ENCODE assay signal across 8 cellular contexts in genomic region chr1:152110860-152111514, GRCh38. TPM values are rescaled to one million over a fixed set of nuclear protein-coding genes. Genes with fewer than 3 reads are reported as not detected.
DNase-seq lines count a peak whose midpoint lies in the region; ATAC-seq and TF ChIP-seq lines count a peak whose summit lies in the region.

No MANE protein-coding gene starts in this region.

- H3K4me3 ChIP-seq in skeletal muscle cell (ENCODE audit: low read depth, low read length), result peak overlapping the region; percentile 52

- intact Hi-C loops in activated T-helper 2 cell treated with anti-CD3 and anti-CD28 coated beads, Interferon-gamma antibody, Interleukin-2, Interleukin-4, amounts not matched to agents 10 μg/mL and 5 μg/mL and 100 μg/mL, durations not matched to agents 14 hours and 24 hours and 36 hours (cut with micrococcal nuclease), result loop anchor here (2.0 to 5.0 kb wide), 2 partner anchors 59 to 78 kb away; no protein-coding TSS in a partner anchor
- intact Hi-C loops in left ventricle myocardium superior (cut with micrococcal nuclease), result no loop called here

- DNase-seq in NCI-H2227 (lab: John Stamatoyannopoulos, UW; ENCODE audit: unreplicated experiment) (peak; percentile 31), NCI-H2227 treated with DMSO at 0.1 percent for 48 hours (lab: John Stamatoyannopoulos, UW) (no peak), NCI-H1105 treated with DMSO at 0.1 percent for 48 hours (lab: John Stamatoyannopoulos, UW) (peak; percentile 85), left ventricle myocardium superior (peak; percentile 38), skeletal muscle cell (ENCODE audit: low read depth) (peak; percentile 13), mesothelial cell of epicardium (ENCODE audit: low spot score in 2 of 2, unreplicated experiment in 2 of 2) (no peak)
- peak; percentile 29 for DNase-seq in activated T-helper 2 cell treated with anti-CD3 and anti-CD28 coated beads, Interferon-gamma antibody, Interleukin-2, Interleukin-4, amounts not matched to agents 10 μg/mL and 5 μg/mL and 100 μg/mL, durations not matched to agents 14 hours and 24 hours and 36 hours (ENCODE audit: low spot score)

- peaks cover 3% of the 10 kb centered on the region for H3K27me3 Mint-ChIP-seq in activated T-helper 2 cell treated with anti-CD3 and anti-CD28 coated beads, Interferon-gamma antibody, Interleukin-2, Interleukin-4, amounts not matched to agents 10 μg/mL and 5 μg/mL and 100 μg/mL, durations not matched to agents 14 hours and 24 hours and 36 hours (ENCODE audit: low read depth)
- H3K27me3 Mint-ChIP-seq in mesothelial cell of epicardium (ENCODE audit: low read depth), result peaks cover 1% of the 10 kb centered on the region

- TF ChIP-seq CTCF in mesothelial cell of epicardium (IDR thresholded peaks at IDR 0.05; ENCODE audit: unreplicated experiment), result no peak

- ATAC-seq in left ventricle myocardium superior, result peak; percentile 41
- no peak for ATAC-seq in GM19452 (IDR thresholded peaks at IDR 0.05; ENCODE audit: unreplicated experiment)

- peaks cover 2% of the 10 kb centered on the region for H3K4me1 Mint-ChIP-seq in activated T-helper 2 cell treated with anti-CD3 and anti-CD28 coated beads, Interferon-gamma antibody, Interleukin-2, Interleukin-4, amounts not matched to agents 10 μg/mL and 5 μg/mL and 100 μg/mL, durations not matched to agents 14 hours and 24 hours and 36 hours (ENCODE audit: low read depth)
- no peaks in the 10 kb centered on the region for H3K4me1 Mint-ChIP-seq in mesothelial cell of epicardium

- no peak overlapping the region for H3K4me3 Mint-ChIP-seq in activated T-helper 2 cell treated with anti-CD3 and anti-CD28 coated beads, Interferon-gamma antibody, Interleukin-2, Interleukin-4, amounts not matched to agents 10 μg/mL and 5 μg/mL and 100 μg/mL, durations not matched to agents 14 hours and 24 hours and 36 hours (ENCODE audit: low read depth)
- no peak overlapping the region for H3K4me3 Mint-ChIP-seq in mesothelial cell of epicardium

- no peak overlapping the region for H3K27ac Mint-ChIP-seq in activated T-helper 2 cell treated with anti-CD3 and anti-CD28 coated beads, Interferon-gamma antibody, Interleukin-2, Interleukin-4, amounts not matched to agents 10 μg/mL and 5 μg/mL and 100 μg/mL, durations not matched to agents 14 hours and 24 hours and 36 hours
- H3K27ac Mint-ChIP-seq in mesothelial cell of epicardium, result no peak overlapping the region

- H3K9me3 Mint-ChIP-seq in activated T-helper 2 cell treated with anti-CD3 and anti-CD28 coated beads, Interferon-gamma antibody, Interleukin-2, Interleukin-4, amounts not matched to agents 10 μg/mL and 5 μg/mL and 100 μg/mL, durations not matched to agents 14 hours and 24 hours and 36 hours, result no peaks in the 10 kb centered on the region
- H3K9me3 Mint-ChIP-seq in mesothelial cell of epicardium, result peaks cover 7% of the 10 kb centered on the region

- peaks cover 3% of the 10 kb centered on the region for H3K36me3 Mint-ChIP-seq in activated T-helper 2 cell treated with anti-CD3 and anti-CD28 coated beads, Interferon-gamma antibody, Interleukin-2, Interleukin-4, amounts not matched to agents 10 μg/mL and 5 μg/mL and 100 μg/mL, durations not matched to agents 14 hours and 24 hours and 36 hours (ENCODE audit: low read depth)
- H3K36me3 Mint-ChIP-seq in mesothelial cell of epicardium, result no peaks in the 10 kb centered on the region

RNA-seq across cellular contexts. Expression of gene TCHH, which starts 4.3 kb away (rescaled TPM):
- 0.02 TPM in 1 of 2 replicates, not detected in the other for total RNA-seq in activated T-helper 2 cell treated with anti-CD3 and anti-CD28 coated beads, Interferon-gamma antibody, Interleukin-2, Interleukin-4, amounts not matched to agents 10 μg/mL and 5 μg/mL and 100 μg/mL, durations not matched to agents 14 hours and 24 hours and 36 hours
- total RNA-seq in left ventricle myocardium superior, result 0.02 TPM
- total RNA-seq in mesothelial cell of epicardium, result not detected in 3 replicates

RNA-seq across cellular contexts. Expression of gene TCHHL1, which starts 22.1 kb away (rescaled TPM):
- not detected in 2 replicates for total RNA-seq in activated T-helper 2 cell treated with anti-CD3 and anti-CD28 coated beads, Interferon-gamma antibody, Interleukin-2, Interleukin-4, amounts not matched to agents 10 μg/mL and 5 μg/mL and 100 μg/mL, durations not matched to agents 14 hours and 24 hours and 36 hours
- not detected for total RNA-seq in left ventricle myocardium superior
- not detected in 3 replicates for total RNA-seq in mesothelial cell of epicardium

RNA-seq across cellular contexts. Expression of gene RPTN, which starts 48.0 kb away (rescaled TPM):
- total RNA-seq in activated T-helper 2 cell treated with anti-CD3 and anti-CD28 coated beads, Interferon-gamma antibody, Interleukin-2, Interleukin-4, amounts not matched to agents 10 μg/mL and 5 μg/mL and 100 μg/mL, durations not matched to agents 14 hours and 24 hours and 36 hours, result not detected in 2 replicates
- total RNA-seq in left ventricle myocardium superior, result not detected
- total RNA-seq in mesothelial cell of epicardium, result not detected in 3 replicates

Comparison
In these comparisons a context has a peak if more than half of its experiments do, and no peak if none do; other contexts are left out.
1. DNase-seq: peak in NCI-H2227 (single experiment), NCI-H1105 treated with DMSO at 0.1 percent for 48 hours (single experiment), activated T-helper 2 cell treated with anti-CD3 and anti-CD28 coated beads, Interferon-gamma antibody, Interleukin-2, Interleukin-4, amounts not matched to agents 10 μg/mL and 5 μg/mL and 100 μg/mL, durations not matched to agents 14 hours and 24 hours and 36 hours (single experiment), left ventricle myocardium superior (single experiment) and skeletal muscle cell (single experiment); none in NCI-H2227 treated with DMSO at 0.1 percent for 48 hours (single experiment) and mesothelial cell of epicardium (0 of 2).